Comparison of ENCODE assay signal across 1 cellular context in the genomic region with DNA sequence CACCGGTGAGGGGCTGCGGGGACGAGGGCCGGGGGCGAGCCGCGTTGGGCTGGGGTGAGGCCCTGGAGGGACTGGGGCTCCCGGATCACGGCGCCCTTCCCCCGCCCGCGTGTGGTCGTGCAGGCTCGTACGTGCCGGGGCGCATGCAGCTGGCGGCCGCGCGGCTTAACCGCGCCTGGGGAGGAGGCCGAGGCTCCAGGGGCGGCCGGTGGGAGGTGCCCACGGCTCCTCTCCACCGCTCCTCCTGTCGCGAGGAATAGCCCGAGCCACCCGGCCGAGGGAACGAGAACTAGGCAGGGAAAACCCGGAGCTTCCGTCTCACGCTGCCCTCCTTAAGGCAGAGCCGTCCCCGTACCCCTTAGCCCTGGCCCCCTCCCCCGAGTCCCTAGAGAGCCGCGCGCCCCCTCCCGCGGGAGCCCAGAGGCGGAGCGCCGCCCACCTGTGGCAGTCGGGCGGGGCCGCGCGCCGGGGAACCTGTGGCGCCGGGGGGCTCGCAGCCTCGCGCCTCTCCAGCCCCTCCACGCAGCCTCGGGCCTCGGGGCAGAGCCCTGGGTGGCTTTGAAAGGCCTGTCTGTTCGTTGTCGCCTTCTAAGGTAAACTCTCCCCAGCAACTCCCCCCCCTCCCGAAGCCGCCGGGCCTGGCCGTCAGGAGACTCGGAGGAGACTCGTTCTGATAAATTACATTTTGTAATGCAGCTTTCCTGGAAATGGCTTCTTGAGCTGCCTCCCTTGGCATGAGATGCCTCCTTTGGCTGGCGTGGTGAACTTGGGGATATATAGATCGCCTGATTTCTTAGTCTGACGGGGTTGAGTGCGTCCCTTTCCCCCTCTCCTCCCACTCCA.
A peak's percentile ranks its signal among the peaks of the same experiment; 100 is the strongest.
TF ChIP-seq lines count a peak whose summit lies in the region.

No MANE protein-coding gene starts in this region.

TF ChIP-seq in HepG2, 621 proteins besides CTCF, POLR2A, EP300 and RAD21 (continued from another document and continues in another):
- TF ChIP-seq, protein P1, sequence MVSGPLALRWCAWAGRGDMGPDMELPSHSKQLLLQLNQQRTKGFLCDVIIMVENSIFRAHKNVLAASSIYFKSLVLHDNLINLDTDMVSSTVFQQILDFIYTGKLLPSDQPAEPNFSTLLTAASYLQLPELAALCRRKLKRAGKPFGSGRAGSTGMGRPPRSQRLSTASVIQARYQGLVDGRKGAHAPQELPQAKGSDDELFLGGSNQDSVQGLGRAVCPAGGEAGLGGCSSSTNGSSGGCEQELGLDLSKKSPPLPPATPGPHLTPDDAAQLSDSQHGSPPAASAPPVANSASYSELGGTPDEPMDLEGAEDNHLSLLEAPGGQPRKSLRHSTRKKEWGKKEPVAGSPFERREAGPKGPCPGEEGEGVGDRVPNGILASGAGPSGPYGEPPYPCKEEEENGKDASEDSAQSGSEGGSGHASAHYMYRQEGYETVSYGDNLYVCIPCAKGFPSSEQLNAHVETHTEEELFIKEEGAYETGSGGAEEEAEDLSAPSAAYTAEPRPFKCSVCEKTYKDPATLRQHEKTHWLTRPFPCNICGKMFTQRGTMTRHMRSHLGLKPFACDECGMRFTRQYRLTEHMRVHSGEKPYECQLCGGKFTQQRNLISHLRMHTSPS (CRISPR knock-in tag; IDR thresholded peaks at IDR 0.05; ENCODE audit: low read depth): no peak
- TF ChIP-seq GLI4 (CRISPR knock-in tag; IDR thresholded peaks at IDR 0.05; ENCODE audit: borderline replicate concordance) (no peak), ETV5 (CRISPR knock-in tag; IDR thresholded peaks at IDR 0.05; ENCODE audit: borderline replicate concordance) (no peak), ZFP62 (CRISPR knock-in tag; IDR thresholded peaks at IDR 0.05) (no peak), ARNT2 (CRISPR knock-in tag; IDR thresholded peaks at IDR 0.05; ENCODE audit: low read depth) (no peak; the same call in 1 of the 2 replicates), ZEB1 (IDR thresholded peaks at IDR 0.05; ENCODE audit: insufficient replicate concordance, low read depth) (no peak), DNMT3B (CRISPR knock-in tag; conservative IDR thresholded peaks at IDR 0.05) (no peak), ETV6 (CRISPR knock-in tag; conservative IDR thresholded peaks at IDR 0.05) (no peak), ZNF841 (CRISPR knock-in tag; IDR thresholded peaks at IDR 0.05; ENCODE audit: borderline replicate concordance) (0 out of 2 replicates have a peak, but pooled peaks have one; percentile 45), PHB2 (IDR thresholded peaks at IDR 0.05; ENCODE audit: partially characterized antibody) (no peak), SRSF9 (IDR thresholded peaks at IDR 0.05; ENCODE audit: borderline replicate concordance, insufficient read depth, low read depth, low read length, poor library complexity, severe bottlenecking) (no peak), RARG (CRISPR knock-in tag; IDR thresholded peaks at IDR 0.05; ENCODE audit: low read depth) (no peak), ZNF678 (CRISPR knock-in tag; IDR thresholded peaks at IDR 0.05) (no peak), CBX2 (IDR thresholded peaks at IDR 0.05; ENCODE audit: low read depth, low read length) (no peak), CBX2 (CRISPR knock-in tag; IDR thresholded peaks at IDR 0.05; ENCODE audit: low read depth) (no peak), ELF4 (CRISPR knock-in tag; IDR thresholded peaks at IDR 0.05; ENCODE audit: borderline replicate concordance) (no peak), HHEX (CRISPR knock-in tag; IDR thresholded peaks at IDR 0.05) (no peak), ZNF766 (CRISPR knock-in tag; IDR thresholded peaks at IDR 0.05; ENCODE audit: borderline replicate concordance) (no peak), NFE2L2 (IDR thresholded peaks at IDR 0.05; ENCODE audit: low read length) (no peak), TSC22D2 (CRISPR knock-in tag; IDR thresholded peaks at IDR 0.05; ENCODE audit: borderline replicate concordance) (no peak), RBFOX2 (IDR thresholded peaks at IDR 0.05; ENCODE audit: low read depth, low read length) (peak; percentile 77), TARDBP (CRISPR knock-in tag; IDR thresholded peaks at IDR 0.05) (0 out of 2 replicates have a peak, but pooled peaks have one; percentile 27), ZNF782 (CRISPR knock-in tag; IDR thresholded peaks at IDR 0.05; ENCODE audit: borderline replicate concordance) (no peak), SP5 (CRISPR knock-in tag; IDR thresholded peaks at IDR 0.05; ENCODE audit: borderline replicate concordance, low read depth) (no peak; the same call in 1 of the 2 replicates), AGO2 (optimal IDR thresholded peaks at IDR 0.05; ENCODE audit: low read depth, low read length) (peak; percentile 57), ZNF3 (CRISPR knock-in tag; IDR thresholded peaks at IDR 0.05) (no peak), ZNF264 (CRISPR knock-in tag; IDR thresholded peaks at IDR 0.05) (no peak), RNF2 (conservative IDR thresholded peaks at IDR 0.05; ENCODE audit: low read depth) (no peak), U2AF2 (IDR thresholded peaks at IDR 0.05; ENCODE audit: low read depth, low read length) (no peak), IKZF1 (IDR thresholded peaks at IDR 0.05) (no peak), POLR2G (IDR thresholded peaks at IDR 0.05; ENCODE audit: low read depth, low read length) (peak; percentile 54), HOXA5 (CRISPR knock-in tag; IDR thresholded peaks at IDR 0.05) (no peak), BRD4 (CRISPR knock-in tag; IDR thresholded peaks at IDR 0.05) (no peak), NR2C2 (CRISPR knock-in tag; IDR thresholded peaks at IDR 0.05; ENCODE audit: borderline replicate concordance) (no peak), SMAD3 (CRISPR knock-in tag; IDR thresholded peaks at IDR 0.05) (no peak), DNMT1 (CRISPR knock-in tag; IDR thresholded peaks at IDR 0.05) (no peak), ZNF562 (CRISPR knock-in tag; IDR thresholded peaks at IDR 0.05; ENCODE audit: borderline replicate concordance) (no peak), HNF4A (CRISPR knock-in tag; IDR thresholded peaks at IDR 0.05) (no peak), RFX3 (CRISPR knock-in tag; IDR thresholded peaks at IDR 0.05) (no peak), RFX1 (IDR thresholded peaks at IDR 0.05) (no peak), NFIB (CRISPR knock-in tag; IDR thresholded peaks at IDR 0.05; ENCODE audit: borderline replicate concordance) (no peak), ZNF383 (CRISPR knock-in tag; IDR thresholded peaks at IDR 0.05; ENCODE audit: borderline replicate concordance) (no peak), ARNT (IDR thresholded peaks at IDR 0.05) (no peak), NFE2L1 (CRISPR knock-in tag; IDR thresholded peaks at IDR 0.05; ENCODE audit: borderline replicate concordance) (no peak), ZNF496 (CRISPR knock-in tag; IDR thresholded peaks at IDR 0.05; ENCODE audit: insufficient replicate concordance) (no peak)
- TF ChIP-seq, protein P2, sequence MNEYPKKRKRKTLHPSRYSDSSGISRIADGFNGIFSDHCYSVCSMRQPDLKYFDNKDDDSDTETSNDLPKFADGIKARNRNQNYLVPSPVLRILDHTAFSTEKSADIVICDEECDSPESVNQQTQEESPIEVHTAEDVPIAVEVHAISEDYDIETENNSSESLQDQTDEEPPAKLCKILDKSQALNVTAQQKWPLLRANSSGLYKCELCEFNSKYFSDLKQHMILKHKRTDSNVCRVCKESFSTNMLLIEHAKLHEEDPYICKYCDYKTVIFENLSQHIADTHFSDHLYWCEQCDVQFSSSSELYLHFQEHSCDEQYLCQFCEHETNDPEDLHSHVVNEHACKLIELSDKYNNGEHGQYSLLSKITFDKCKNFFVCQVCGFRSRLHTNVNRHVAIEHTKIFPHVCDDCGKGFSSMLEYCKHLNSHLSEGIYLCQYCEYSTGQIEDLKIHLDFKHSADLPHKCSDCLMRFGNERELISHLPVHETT (CRISPR knock-in tag; conservative IDR thresholded peaks at IDR 0.05): no peak
- TF ChIP-seq, protein P3, sequence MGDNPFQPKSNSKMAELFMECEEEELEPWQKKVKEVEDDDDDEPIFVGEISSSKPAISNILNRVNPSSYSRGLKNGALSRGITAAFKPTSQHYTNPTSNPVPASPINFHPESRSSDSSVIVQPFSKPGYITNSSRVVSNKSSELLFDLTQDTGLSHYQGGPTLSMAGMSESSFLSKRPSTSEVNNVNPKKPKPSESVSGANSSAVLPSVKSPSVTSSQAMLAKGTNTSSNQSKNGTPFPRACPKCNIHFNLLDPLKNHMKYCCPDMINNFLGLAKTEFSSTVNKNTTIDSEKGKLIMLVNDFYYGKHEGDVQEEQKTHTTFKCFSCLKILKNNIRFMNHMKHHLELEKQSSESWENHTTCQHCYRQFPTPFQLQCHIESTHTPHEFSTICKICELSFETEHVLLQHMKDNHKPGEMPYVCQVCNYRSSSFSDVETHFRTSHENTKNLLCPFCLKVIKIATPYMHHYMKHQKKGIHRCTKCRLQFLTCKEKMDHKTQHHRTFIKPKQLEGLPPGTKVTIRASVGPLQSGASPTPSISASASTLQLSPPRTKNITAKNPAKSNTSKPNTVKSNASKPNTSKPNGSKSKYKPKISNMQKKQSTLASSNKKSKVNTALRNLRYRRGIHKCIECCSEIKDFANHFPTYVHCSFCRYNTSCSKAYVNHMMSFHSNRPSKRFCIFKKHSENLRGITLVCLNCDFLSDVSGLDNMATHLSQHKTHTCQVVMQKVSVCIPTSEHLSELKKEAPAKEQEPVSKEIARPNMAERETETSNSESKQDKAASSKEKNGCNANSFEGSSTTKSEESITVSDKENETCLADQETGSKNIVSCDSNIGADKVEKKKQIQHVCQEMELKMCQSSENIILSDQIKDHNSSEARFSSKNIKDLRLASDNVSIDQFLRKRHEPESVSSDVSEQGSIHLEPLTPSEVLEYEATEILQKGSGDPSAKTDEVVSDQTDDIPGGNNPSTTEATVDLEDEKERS (CRISPR knock-in tag; IDR thresholded peaks at IDR 0.05): no peak
- TF ChIP-seq, protein P4, sequence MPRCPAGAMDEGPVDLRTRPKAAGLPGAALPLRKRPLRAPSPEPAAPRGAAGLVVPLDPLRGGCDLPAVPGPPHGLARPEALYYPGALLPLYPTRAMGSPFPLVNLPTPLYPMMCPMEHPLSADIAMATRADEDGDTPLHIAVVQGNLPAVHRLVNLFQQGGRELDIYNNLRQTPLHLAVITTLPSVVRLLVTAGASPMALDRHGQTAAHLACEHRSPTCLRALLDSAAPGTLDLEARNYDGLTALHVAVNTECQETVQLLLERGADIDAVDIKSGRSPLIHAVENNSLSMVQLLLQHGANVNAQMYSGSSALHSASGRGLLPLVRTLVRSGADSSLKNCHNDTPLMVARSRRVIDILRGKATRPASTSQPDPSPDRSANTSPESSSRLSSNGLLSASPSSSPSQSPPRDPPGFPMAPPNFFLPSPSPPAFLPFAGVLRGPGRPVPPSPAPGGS (CRISPR knock-in tag; IDR thresholded peaks at IDR 0.05): no peak
- TF ChIP-seq, protein P5, sequence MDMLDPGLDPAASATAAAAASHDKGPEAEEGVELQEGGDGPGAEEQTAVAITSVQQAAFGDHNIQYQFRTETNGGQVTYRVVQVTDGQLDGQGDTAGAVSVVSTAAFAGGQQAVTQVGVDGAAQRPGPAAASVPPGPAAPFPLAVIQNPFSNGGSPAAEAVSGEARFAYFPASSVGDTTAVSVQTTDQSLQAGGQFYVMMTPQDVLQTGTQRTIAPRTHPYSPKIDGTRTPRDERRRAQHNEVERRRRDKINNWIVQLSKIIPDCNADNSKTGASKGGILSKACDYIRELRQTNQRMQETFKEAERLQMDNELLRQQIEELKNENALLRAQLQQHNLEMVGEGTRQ (IDR thresholded peaks at IDR 0.05; ENCODE audit: low read depth, low read length): no peak
- TF ChIP-seq, protein P5 (CRISPR knock-in tag; IDR thresholded peaks at IDR 0.05; ENCODE audit: borderline replicate concordance): no peak
- TF ChIP-seq, protein P6, sequence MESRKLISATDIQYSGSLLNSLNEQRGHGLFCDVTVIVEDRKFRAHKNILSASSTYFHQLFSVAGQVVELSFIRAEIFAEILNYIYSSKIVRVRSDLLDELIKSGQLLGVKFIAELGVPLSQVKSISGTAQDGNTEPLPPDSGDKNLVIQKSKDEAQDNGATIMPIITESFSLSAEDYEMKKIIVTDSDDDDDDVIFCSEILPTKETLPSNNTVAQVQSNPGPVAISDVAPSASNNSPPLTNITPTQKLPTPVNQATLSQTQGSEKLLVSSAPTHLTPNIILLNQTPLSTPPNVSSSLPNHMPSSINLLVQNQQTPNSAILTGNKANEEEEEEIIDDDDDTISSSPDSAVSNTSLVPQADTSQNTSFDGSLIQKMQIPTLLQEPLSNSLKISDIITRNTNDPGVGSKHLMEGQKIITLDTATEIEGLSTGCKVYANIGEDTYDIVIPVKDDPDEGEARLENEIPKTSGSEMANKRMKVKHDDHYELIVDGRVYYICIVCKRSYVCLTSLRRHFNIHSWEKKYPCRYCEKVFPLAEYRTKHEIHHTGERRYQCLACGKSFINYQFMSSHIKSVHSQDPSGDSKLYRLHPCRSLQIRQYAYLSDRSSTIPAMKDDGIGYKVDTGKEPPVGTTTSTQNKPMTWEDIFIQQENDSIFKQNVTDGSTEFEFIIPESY (CRISPR knock-in tag; IDR thresholded peaks at IDR 0.05): no peak
- TF ChIP-seq, protein P7, sequence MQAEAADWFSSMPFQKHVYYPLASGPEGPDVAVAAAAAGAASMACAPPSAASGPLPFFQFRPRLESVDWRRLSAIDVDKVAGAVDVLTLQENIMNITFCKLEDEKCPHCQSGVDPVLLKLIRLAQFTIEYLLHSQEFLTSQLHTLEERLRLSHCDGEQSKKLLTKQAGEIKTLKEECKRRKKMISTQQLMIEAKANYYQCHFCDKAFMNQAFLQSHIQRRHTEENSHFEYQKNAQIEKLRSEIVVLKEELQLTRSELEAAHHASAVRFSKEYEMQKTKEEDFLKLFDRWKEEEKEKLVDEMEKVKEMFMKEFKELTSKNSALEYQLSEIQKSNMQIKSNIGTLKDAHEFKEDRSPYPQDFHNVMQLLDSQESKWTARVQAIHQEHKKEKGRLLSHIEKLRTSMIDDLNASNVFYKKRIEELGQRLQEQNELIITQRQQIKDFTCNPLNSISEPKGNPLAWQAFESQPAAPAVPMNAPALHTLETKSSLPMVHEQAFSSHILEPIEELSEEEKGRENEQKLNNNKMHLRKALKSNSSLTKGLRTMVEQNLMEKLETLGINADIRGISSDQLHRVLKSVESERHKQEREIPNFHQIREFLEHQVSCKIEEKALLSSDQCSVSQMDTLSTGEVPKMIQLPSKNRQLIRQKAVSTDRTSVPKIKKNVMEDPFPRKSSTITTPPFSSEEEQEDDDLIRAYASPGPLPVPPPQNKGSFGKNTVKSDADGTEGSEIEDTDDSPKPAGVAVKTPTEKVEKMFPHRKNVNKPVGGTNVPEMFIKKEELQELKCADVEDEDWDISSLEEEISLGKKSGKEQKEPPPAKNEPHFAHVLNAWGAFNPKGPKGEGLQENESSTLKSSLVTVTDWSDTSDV (CRISPR knock-in tag; IDR thresholded peaks at IDR 0.05): no peak
